Comparison of ENCODE assay signal across 8 cellular contexts in genomic region chr1:120414466-120414865, GRCh38. TPM values are rescaled to one million over a fixed set of nuclear protein-coding genes. Genes with fewer than 3 reads are reported as not detected.
DNase-seq lines count a peak whose midpoint lies in the region; ATAC-seq and TF ChIP-seq lines count a peak whose summit lies in the region.
"Not testable (repeated sequence)": the region's sequence is repeated elsewhere in the genome, so short reads cannot be mapped to it uniquely, and the experiment has no call there.

No MANE protein-coding gene starts in this region.

- H3K9me2 ChIP-seq in Loucy (replicated peaks; ENCODE audit: low read depth, low read length) = not testable (repeated sequence)

- ATAC-seq in GM21423 (IDR thresholded peaks at IDR 0.05; ENCODE audit: unreplicated experiment) = peak; percentile 27
- peak; percentile 12 for ATAC-seq in HG03025 (IDR thresholded peaks at IDR 0.05; ENCODE audit: low FRiP score, unreplicated experiment)
- ATAC-seq in activated CD8-positive, alpha-beta memory T cell treated with anti-CD3 and anti-CD28 coated beads, Interleukin-2, amount 10 ng/mL, durations not matched to agents 7 days and 5 days = peak; percentile 10
- peak; percentile 15 for ATAC-seq in naive thymus-derived CD8-positive, alpha-beta T cell
- ATAC-seq in stimulated activated naive CD8-positive, alpha-beta T cell treated with anti-CD3 and anti-CD28 coated beads, Interleukin-15, amount 100 ng/mL, for 72 hours = peak; percentile 35

- not testable (repeated sequence) for H3K36me3 ChIP-seq in Caco-2 (ENCODE audit: control insufficient read depth, insufficient read depth, low read length); Loucy (ENCODE audit: insufficient read depth, low read length)

- not testable (repeated sequence) for H3K9me3 ChIP-seq in Caco-2; Loucy (ENCODE audit: insufficient read depth, low read depth, low read length)

- POLR2A ChIA-PET in Caco-2 (lab: Charles Lee); naive thymus-derived CD8-positive, alpha-beta T cell (lab: Charles Lee): not testable (repeated sequence)

- not testable (repeated sequence) for H3F3A ChIP-seq in Loucy (ENCODE audit: low read depth)

- H3K4me3 ChIP-seq in Caco-2 (ENCODE audit: low read depth, low read length) = peak overlapping the region; percentile 28; the same call in 1 of the 2 replicates
- peak overlapping the region; percentile 76 for H3K4me3 ChIP-seq in Loucy (ENCODE audit: low read length, poor library complexity, severe bottlenecking)

- CTCF ChIA-PET in Caco-2 (lab: Charles Lee); activated CD8-positive, alpha-beta memory T cell treated with anti-CD3 and anti-CD28 coated beads, Interleukin-2, amount 10 ng/mL, durations not matched to agents 7 days and 5 days (lab: Charles Lee): not testable (repeated sequence)

- peak overlapping the region; percentile 92 for H3K4me3 Mint-ChIP-seq in Caco-2 (ENCODE audit: unreplicated experiment)
- not testable (repeated sequence) for H3K4me3 Mint-ChIP-seq in activated CD8-positive, alpha-beta memory T cell treated with anti-CD3 and anti-CD28 coated beads, Interleukin-2, amount 10 ng/mL, durations not matched to agents 7 days and 5 days
- peak overlapping the region in 2 of 10 donors; percentile 86 to 88 for H3K4me3 Mint-ChIP-seq in naive thymus-derived CD8-positive, alpha-beta T cell
- peak overlapping the region in 1 of 2 donors; percentile 96 for H3K4me3 Mint-ChIP-seq in stimulated activated naive CD8-positive, alpha-beta T cell treated with anti-CD3 and anti-CD28 coated beads, Interleukin-15, amount 100 ng/mL, for 72 hours

- H3K27me3 Mint-ChIP-seq in Caco-2 (ENCODE audit: insufficient read depth, unreplicated experiment); activated CD8-positive, alpha-beta memory T cell treated with anti-CD3 and anti-CD28 coated beads, Interleukin-2, amount 10 ng/mL, durations not matched to agents 7 days and 5 days; naive thymus-derived CD8-positive, alpha-beta T cell; stimulated activated naive CD8-positive, alpha-beta T cell treated with anti-CD3 and anti-CD28 coated beads, Interleukin-15, amount 100 ng/mL, for 72 hours: not testable (repeated sequence)

- not testable (repeated sequence) for H3K4me1 ChIP-seq in Caco-2; Loucy (ENCODE audit: insufficient read depth, low read length, poor library complexity, severe bottlenecking)

- not testable (repeated sequence) for H3K27ac Mint-ChIP-seq in Caco-2 (ENCODE audit: unreplicated experiment); activated CD8-positive, alpha-beta memory T cell treated with anti-CD3 and anti-CD28 coated beads, Interleukin-2, amount 10 ng/mL, durations not matched to agents 7 days and 5 days; naive thymus-derived CD8-positive, alpha-beta T cell; stimulated activated naive CD8-positive, alpha-beta T cell treated with anti-CD3 and anti-CD28 coated beads, Interleukin-15, amount 100 ng/mL, for 72 hours

- DNase-seq in Caco-2; activated CD8-positive, alpha-beta memory T cell treated with anti-CD3 and anti-CD28 coated beads, Interleukin-2, amount 10 ng/mL, durations not matched to agents 7 days and 5 days; naive thymus-derived CD8-positive, alpha-beta T cell; stimulated activated naive CD8-positive, alpha-beta T cell treated with anti-CD3 and anti-CD28 coated beads, Interleukin-15, amount 100 ng/mL, for 72 hours: not testable (repeated sequence)
- peak; percentile 8 for DNase-seq in fibroblast of gingiva (ENCODE audit: low read depth)

- not testable (repeated sequence) for BruUV-seq in Caco-2 (replicated peaks; lab: Mats Ljungman, UMichigan)

- not testable (repeated sequence) for H2AFZ ChIP-seq in Loucy (ENCODE audit: low read length)

- TF ChIP-seq CTCF in Caco-2 (IDR thresholded peaks at IDR 0.05; ENCODE audit: insufficient read depth in 1 of 2, low read depth in 1 of 2, low read length in 1 of 2, severe bottlenecking in 1 of 2, unreplicated experiment in 1 of 2); Loucy (conservative IDR thresholded peaks at IDR 0.05; ENCODE audit: low read length): not testable (repeated sequence)

- H3K9ac ChIP-seq in Loucy (ENCODE audit: low read depth, low read length, poor library complexity, severe bottlenecking) = not testable (repeated sequence)

- not testable (repeated sequence) for H3K27me3 ChIP-seq in Caco-2 (replicated peaks; ENCODE audit: control insufficient read depth, insufficient read depth, low read length); Loucy (ENCODE audit: insufficient read depth, low read length, poor library complexity, severe bottlenecking)

- H3K4me2 ChIP-seq in Loucy (ENCODE audit: low read depth, low read length, poor library complexity, severe bottlenecking) = not testable (repeated sequence)

- H4K20me1 ChIP-seq in Loucy (ENCODE audit: insufficient read depth, low read length, poor library complexity, severe bottlenecking) = not testable (repeated sequence)

- intact Hi-C loops in Caco-2 (cut with micrococcal nuclease; ENCODE audit: unreplicated experiment) = not testable (repeated sequence)

- not testable (repeated sequence) for H3K36me3 Mint-ChIP-seq in Caco-2 (ENCODE audit: insufficient read depth, unreplicated experiment); activated CD8-positive, alpha-beta memory T cell treated with anti-CD3 and anti-CD28 coated beads, Interleukin-2, amount 10 ng/mL, durations not matched to agents 7 days and 5 days; naive thymus-derived CD8-positive, alpha-beta T cell

- H3K9me3 Mint-ChIP-seq in Caco-2 (ENCODE audit: unreplicated experiment); activated CD8-positive, alpha-beta memory T cell treated with anti-CD3 and anti-CD28 coated beads, Interleukin-2, amount 10 ng/mL, durations not matched to agents 7 days and 5 days (ENCODE audit: low read depth); naive thymus-derived CD8-positive, alpha-beta T cell; stimulated activated naive CD8-positive, alpha-beta T cell treated with anti-CD3 and anti-CD28 coated beads, Interleukin-15, amount 100 ng/mL, for 72 hours: not testable (repeated sequence)

- not testable (repeated sequence) for H3K79me2 ChIP-seq in Loucy (ENCODE audit: insufficient read depth, low read length)

- H3K4me1 Mint-ChIP-seq in Caco-2 (ENCODE audit: low read depth, unreplicated experiment); activated CD8-positive, alpha-beta memory T cell treated with anti-CD3 and anti-CD28 coated beads, Interleukin-2, amount 10 ng/mL, durations not matched to agents 7 days and 5 days; naive thymus-derived CD8-positive, alpha-beta T cell; stimulated activated naive CD8-positive, alpha-beta T cell treated with anti-CD3 and anti-CD28 coated beads, Interleukin-15, amount 100 ng/mL, for 72 hours: not testable (repeated sequence)

RNA-seq across cellular contexts. Expression of gene NBPF8, which starts 0.4 kb away (rescaled TPM):
- 8.4 and 8.7 TPM in 2 replicates for total RNA-seq in Caco-2 (2022)
- total RNA-seq in activated CD8-positive, alpha-beta memory T cell treated with anti-CD3 and anti-CD28 coated beads, Interleukin-2, amount 10 ng/mL, durations not matched to agents 7 days and 5 days = 10 to 100 TPM; 37.0 to 39.1 TPM
- 10 to 100 TPM; 53.2 to 56.0 TPM for total RNA-seq in naive thymus-derived CD8-positive, alpha-beta T cell
- 1 to 10 TPM in 1 of 3 donors, under 1 TPM in 2; 0.22 to 2.8 (median 0.44) TPM for polyA plus RNA-seq in naive thymus-derived CD8-positive, alpha-beta T cell
